2 cellular contexts compared by ENCODE assay signal in genomic region chr17:39665642-39666221, GRCh38.
TF ChIP-seq lines count a peak whose summit lies in the region.

No MANE protein-coding gene starts in this region.

TF ChIP-seq in A549, 52 proteins besides CTCF, POLR2A, EP300 and RAD21 (continued from another document):
- TF ChIP-seq BCL3 (IDR thresholded peaks at IDR 0.05), result no peak
- TF ChIP-seq ZNF302 (CRISPR knock-in tag; IDR thresholded peaks at IDR 0.05), result no peak
- no peak for TF ChIP-seq NPAS2 (CRISPR knock-in tag; IDR thresholded peaks at IDR 0.05; ENCODE audit: borderline replicate concordance)
- TF ChIP-seq HOXB5 (CRISPR knock-in tag; IDR thresholded peaks at IDR 0.05), result no peak
- TF ChIP-seq MAZ (IDR thresholded peaks at IDR 0.05; ENCODE audit: borderline replicate concordance, low read depth, low read length), result no peak

TF ChIP-seq in GM23338, 12 proteins besides CTCF, POLR2A, EP300 and RAD21:
- TF ChIP-seq ZNF462 (CRISPR knock-in tag; IDR thresholded peaks at IDR 0.05), result no peak
- TF ChIP-seq ZNF114 (CRISPR knock-in tag; IDR thresholded peaks at IDR 0.05), result no peak
- no peak for TF ChIP-seq JUNB (IDR thresholded peaks at IDR 0.05; ENCODE audit: unreplicated experiment)
- no peak for TF ChIP-seq ZNF331 (CRISPR knock-in tag; IDR thresholded peaks at IDR 0.05; ENCODE audit: low read depth)
- no peak for TF ChIP-seq ETS1 (IDR thresholded peaks at IDR 0.05)
